8 cellular contexts compared by ENCODE assay signal in genomic region chr17:7218166-7218565, GRCh38. TPM values are rescaled to one million over a fixed set of nuclear protein-coding genes. Genes with fewer than 3 reads are reported as not detected.
A peak's percentile ranks its signal among the peaks of the same experiment; 100 is the strongest.
DNase-seq lines count a peak whose midpoint lies in the region; ATAC-seq and TF ChIP-seq lines count a peak whose summit lies in the region.

No MANE protein-coding gene starts in this region.

- H3K9ac ChIP-seq in mucosa of rectum (ENCODE audit: low read depth in 1 of 2, low read length in 2 of 2), result no peak overlapping the region

- peak overlapping the region in 1 of 2 donors; percentile 33 for H3K4me3 ChIP-seq in mucosa of rectum (ENCODE audit: low read length in 2 of 2)
- peak overlapping the region; percentile 54 to 55 for H3K4me3 ChIP-seq in vagina

- no peak for ATAC-seq in natural killer cell treated with Interleukin-12 subunit alpha and Interleukin-12 subunit beta and Interleukin-15 and Interleukin-18, amount 100 ng/mL, for 72 hours
- no peak for ATAC-seq in natural killer cell
- ATAC-seq in GM21447 (IDR thresholded peaks at IDR 0.05; ENCODE audit: unreplicated experiment), result no peak

- TF ChIP-seq CTCF in natural killer cell (IDR thresholded peaks at IDR 0.05), result no peak
- no peak for TF ChIP-seq CTCF in vagina (IDR thresholded peaks at IDR 0.05)

- no peaks in the 10 kb centered on the region for H3K9me3 Mint-ChIP-seq in natural killer cell treated with Interleukin-12 subunit alpha and Interleukin-12 subunit beta and Interleukin-15 and Interleukin-18, amount 100 ng/mL, for 72 hours
- no peaks in the 10 kb centered on the region for H3K9me3 Mint-ChIP-seq in natural killer cell

- H3K9me3 ChIP-seq in mucosa of rectum (ENCODE audit: control insufficient read depth in 2 of 2, low read length in 2 of 2) (no peaks in the 10 kb centered on the region), vagina (no peaks in the 10 kb centered on the region)

- no peak for DNase-seq in natural killer cell treated with Interleukin-12 subunit alpha and Interleukin-12 subunit beta and Interleukin-15 and Interleukin-18, amount 100 ng/mL, for 72 hours (ENCODE audit: low spot score)
- DNase-seq in natural killer cell (no peak), cerebellar cortex (ENCODE audit: low spot score) (peak; percentile 37), vagina (ENCODE audit: extremely low spot score in 2 of 2) (no peak), GF-D8 (lab: John Stamatoyannopoulos, UW) (no peak), NCI-H2081 (lab: John Stamatoyannopoulos, UW) (no peak)

- H3K4me3 Mint-ChIP-seq in natural killer cell treated with Interleukin-12 subunit alpha and Interleukin-12 subunit beta and Interleukin-15 and Interleukin-18, amount 100 ng/mL, for 72 hours, result no peak overlapping the region
- no peak overlapping the region for H3K4me3 Mint-ChIP-seq in natural killer cell

- H3K27me3 ChIP-seq in mucosa of rectum (ENCODE audit: control insufficient read depth in 2 of 2, insufficient read depth in 2 of 2, low read length in 2 of 2), result no peaks in the 10 kb centered on the region
- no peaks in the 10 kb centered on the region for H3K27me3 ChIP-seq in vagina

- H3K4me1 ChIP-seq in mucosa of rectum (ENCODE audit: control insufficient read depth in 2 of 2, insufficient read depth in 2 of 2, low read length in 2 of 2) (peaks cover 46 to 49% of the 10 kb centered on the region in 2 donors), vagina (peaks cover 81% of the 10 kb centered on the region)

- TF ChIP-seq POLR2A in vagina (IDR thresholded peaks at IDR 0.05), result no peak

- no peaks in the 10 kb centered on the region for H3K36me3 Mint-ChIP-seq in natural killer cell treated with Interleukin-12 subunit alpha and Interleukin-12 subunit beta and Interleukin-15 and Interleukin-18, amount 100 ng/mL, for 72 hours
- H3K36me3 Mint-ChIP-seq in natural killer cell, result no peaks in the 10 kb centered on the region

- intact Hi-C loops in natural killer cell (cut with micrococcal nuclease) (loop anchor here (5.0 to 10.0 kb wide), 2 partner anchors 34 to 467 kb away; partner anchors contain the start of genes CTDNEP1, ELP5, TP53 and WRAP53), vagina (cut with DNase I) (no loop called here)

- peak overlapping the region; percentile 30 to 56 for H3K27ac ChIP-seq in mucosa of rectum (ENCODE audit: low read depth in 2 of 2, low read length in 2 of 2)
- H3K27ac ChIP-seq in vagina, result peak overlapping the region; percentile 99

- no peaks in the 10 kb centered on the region for H3K27me3 Mint-ChIP-seq in natural killer cell treated with Interleukin-12 subunit alpha and Interleukin-12 subunit beta and Interleukin-15 and Interleukin-18, amount 100 ng/mL, for 72 hours
- H3K27me3 Mint-ChIP-seq in natural killer cell (ENCODE audit: low read depth in 2 of 2), result peaks cover 0 to 14% of the 10 kb centered on the region in 2 donors

- H3K4me1 Mint-ChIP-seq in natural killer cell treated with Interleukin-12 subunit alpha and Interleukin-12 subunit beta and Interleukin-15 and Interleukin-18, amount 100 ng/mL, for 72 hours (ENCODE audit: low read depth in 2 of 2), result peaks cover 57 to 58% of the 10 kb centered on the region in 2 donors
- peaks cover 34 to 67% of the 10 kb centered on the region in 2 donors for H3K4me1 Mint-ChIP-seq in natural killer cell

- H3K27ac Mint-ChIP-seq in natural killer cell treated with Interleukin-12 subunit alpha and Interleukin-12 subunit beta and Interleukin-15 and Interleukin-18, amount 100 ng/mL, for 72 hours, result peak overlapping the region; percentile 60 to 98
- H3K27ac Mint-ChIP-seq in natural killer cell, result peak overlapping the region in 1 of 2 donors; percentile 98

- H3K36me3 ChIP-seq in mucosa of rectum (ENCODE audit: control insufficient read depth in 2 of 2, insufficient read depth in 2 of 2, low read length in 2 of 2) (peaks cover 20 to 21% of the 10 kb centered on the region in 2 donors), vagina (peaks cover 0 to 8% of the 10 kb centered on the region in 2 donors)

RNA-seq across cellular contexts. Expression of gene DLG4, which starts 1.5 kb away (rescaled TPM):
- total RNA-seq in natural killer cell treated with Interleukin-12 subunit alpha and Interleukin-12 subunit beta and Interleukin-15 and Interleukin-18, amount 100 ng/mL, for 72 hours, result 1 to 10 TPM; 3.3 to 8.3 TPM
- total RNA-seq in natural killer cell (10 to 100 TPM in 1 of 3 donors, 1 to 10 TPM in 2; 6.7 to 11.2 (median 8.6) TPM), vagina (23.3 TPM)

RNA-seq across cellular contexts. Expression of gene ACADVL, which starts 1.6 kb away (rescaled TPM):
- 100 to 1,000 TPM; 651 to 710 TPM for total RNA-seq in natural killer cell treated with Interleukin-12 subunit alpha and Interleukin-12 subunit beta and Interleukin-15 and Interleukin-18, amount 100 ng/mL, for 72 hours
- total RNA-seq in natural killer cell, result 100 to 1,000 TPM; 439 to 637 (median 607) TPM
- 957 TPM for total RNA-seq in vagina

RNA-seq across cellular contexts. Expression of gene DVL2, which starts 16.2 kb away (rescaled TPM):
- total RNA-seq in natural killer cell treated with Interleukin-12 subunit alpha and Interleukin-12 subunit beta and Interleukin-15 and Interleukin-18, amount 100 ng/mL, for 72 hours, result 10 to 100 TPM; 35.1 to 61.6 TPM
- 10 to 100 TPM; 46.5 to 66.6 (median 61.5) TPM for total RNA-seq in natural killer cell
- total RNA-seq in vagina, result 53.0 TPM

RNA-seq across cellular contexts. Expression of gene PHF23, which starts 21.1 kb away (rescaled TPM):
- 10 to 100 TPM; 40.1 to 55.2 TPM for total RNA-seq in natural killer cell treated with Interleukin-12 subunit alpha and Interleukin-12 subunit beta and Interleukin-15 and Interleukin-18, amount 100 ng/mL, for 72 hours
- total RNA-seq in natural killer cell (10 to 100 TPM; 19.3 to 32.3 (median 20.8) TPM), vagina (24.8 TPM)

RNA-seq across cellular contexts. Expression of gene GABARAP, which starts 24.1 kb away (rescaled TPM):
- total RNA-seq in natural killer cell treated with Interleukin-12 subunit alpha and Interleukin-12 subunit beta and Interleukin-15 and Interleukin-18, amount 100 ng/mL, for 72 hours, result 100 to 1,000 TPM; 197 to 277 TPM
- total RNA-seq in natural killer cell (100 to 1,000 TPM; 256 to 277 (median 276) TPM), vagina (395 TPM)
